ENCODE assay signal across 16 cellular contexts in the genomic region with DNA sequence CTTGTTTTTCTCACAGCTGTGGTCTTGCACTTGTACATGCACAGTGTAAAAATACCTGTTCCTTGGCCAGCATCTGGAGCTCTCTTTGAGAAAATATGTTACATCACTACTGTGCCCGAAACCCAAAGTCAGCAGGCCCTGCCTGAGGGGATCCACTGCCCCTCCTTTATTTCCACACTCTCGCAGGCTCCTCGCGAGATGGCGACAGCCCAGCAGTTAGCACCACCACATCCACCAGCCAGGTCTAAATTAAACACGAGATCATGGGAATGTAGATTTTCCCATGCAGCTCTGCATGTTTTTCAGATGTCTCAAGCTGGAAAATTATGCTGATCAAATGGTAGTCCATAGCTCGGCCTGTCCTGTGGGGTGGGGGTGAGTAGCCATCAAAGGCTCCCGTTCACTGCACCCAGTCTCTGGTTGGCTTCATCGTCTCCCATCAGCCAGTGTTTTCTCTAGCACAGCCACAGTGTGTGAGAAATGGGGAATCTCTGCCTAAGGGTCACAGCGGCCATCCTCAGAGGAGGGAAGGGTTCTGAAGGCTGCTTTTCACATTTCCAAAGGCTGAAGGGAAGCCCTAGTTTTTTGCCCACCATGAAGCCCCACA. TPM values are rescaled to one million over a fixed set of nuclear protein-coding genes. Genes with fewer than 3 reads are reported as not detected.
DNase-seq lines count a peak whose midpoint lies in the region; ATAC-seq and TF ChIP-seq lines count a peak whose summit lies in the region.
"Had no signal": no experiment of that assay in that cellular context is flagged by ENCODE, and none has a peak within 500 bp of the region (broad histone marks: within the 10 kb centered on the region; RNA-seq: fewer than 3 reads in every experiment).

No MANE protein-coding gene starts in this region.

- H2BK5ac ChIP-seq in neuronal stem cell (ENCODE audit: low read length) = no peak overlapping the region

- ATAC-seq in Right ventricle myocardium superior (ENCODE audit: poor library complexity) = peak; percentile 23
- ATAC-seq in upper lobe of right lung = no peak
- no peak for ATAC-seq in GM18868 (IDR thresholded peaks at IDR 0.05; ENCODE audit: unreplicated experiment)
- ATAC-seq in HG02840 (IDR thresholded peaks at IDR 0.05; ENCODE audit: low FRiP score, unreplicated experiment) = no peak
- ATAC-seq in GM21423 (IDR thresholded peaks at IDR 0.05; ENCODE audit: unreplicated experiment) = no peak
- ATAC-seq: activated naive CD4-positive, alpha-beta T cell treated with anti-CD3 and anti-CD28 coated beads, Interleukin-2, amount 50 U/mL, for 72 hours had no signal

- H3K4me3 ChIP-seq in fibroblast of mammary gland (ENCODE audit: control insufficient read depth, low read depth, low read length) = no peak overlapping the region
- H3K4me3 ChIP-seq in neuronal stem cell (ENCODE audit: low read length in 2 of 2) = no peak overlapping the region
- H3K4me3 ChIP-seq in upper lobe of right lung = no peak overlapping the region
- H3K4me3 ChIP-seq: HAP-1, tibial artery had no signal

- no peak overlapping the region for H3K9ac ChIP-seq in neuronal stem cell (ENCODE audit: low read depth, low read length, poor library complexity)

- H3K79me1 ChIP-seq in neuronal stem cell (ENCODE audit: low read depth, low read length) = peaks cover 4% of the 10 kb centered on the region

- no peak for DNase-seq in Right ventricle myocardium superior
- no peak for DNase-seq in cardiac septum (ENCODE audit: low spot score)
- peak; percentile 31 for DNase-seq in fibroblast of mammary gland (ENCODE audit: low read depth)
- DNase-seq in neuronal stem cell (ENCODE audit: low spot score) = no peak
- DNase-seq in upper lobe of right lung = no peak
- DNase-seq: activated CD4-positive, alpha-beta T cell treated with anti-CD3 and anti-CD28 coated beads, Interleukin-2, amount 50 U/mL, for 4 hours; CD4-positive, CD25-positive, alpha-beta regulatory T cell; NCI-H1436; NCI-H226; T-helper 1 cell had no signal

- H3K27ac ChIP-seq in neuronal stem cell (replicated peaks; ENCODE audit: low read length) (no peak overlapping the region), upper lobe of right lung (no peak overlapping the region)

- H2AK5ac ChIP-seq in neuronal stem cell (ENCODE audit: low read depth, low read length) = no peak overlapping the region

- no peak overlapping the region for H3K4me2 ChIP-seq in neuronal stem cell (ENCODE audit: insufficient read depth, low read length, poor library complexity, severe bottlenecking)

- H3K36me3 ChIP-seq in neuronal stem cell (replicated peaks in 1 of 2; ENCODE audit: control insufficient read depth in 2 of 2, insufficient read depth in 2 of 2, low read length in 2 of 2) (peaks cover 5 to 67% of the 10 kb centered on the region in 2 donors), upper lobe of right lung (no peaks in the 10 kb centered on the region)

- intact Hi-C loops in Right ventricle myocardium superior (cut with DNase I) (no loop called here), cardiac septum (cut with DNase I) (loop anchor here (5.0 kb wide), 1 partner anchor 45 kb away; no protein-coding TSS in a partner anchor), upper lobe of right lung (cut with DNase I) (no loop called here)

- no peaks in the 10 kb centered on the region for H3K9me3 ChIP-seq in neuronal stem cell (replicated peaks in 1 of 2; ENCODE audit: control insufficient read depth in 2 of 2, insufficient read depth in 1 of 2, low read depth in 1 of 2, low read length in 2 of 2)
- no peaks in the 10 kb centered on the region for H3K9me3 ChIP-seq in upper lobe of right lung
- H3K9me3 ChIP-seq: HAP-1, tibial artery had no signal

- H3K4me1 ChIP-seq in neuronal stem cell (ENCODE audit: control insufficient read depth in 2 of 2, insufficient read depth in 1 of 2, low read depth in 1 of 2, low read length in 2 of 2) = peaks cover 0 to 7% of the 10 kb centered on the region in 2 donors
- peaks cover 54% of the 10 kb centered on the region for H3K4me1 ChIP-seq in upper lobe of right lung

- no CpG with 5 or more reads among the region's 10 CpGs for WGBS in neuronal stem cell (ENCODE audit: extremely low coverage in 2 of 2, insufficient read length in 2 of 2, insufficient replicate concordance in 1 of 2), 2 donors

- TF ChIP-seq CTCF in fibroblast of mammary gland (conservative IDR thresholded peaks at IDR 0.05; ENCODE audit: control insufficient read depth, insufficient read depth, low read depth, low read length) (no peak), upper lobe of right lung (IDR thresholded peaks at IDR 0.05) (no peak)

- H4K91ac ChIP-seq in neuronal stem cell (ENCODE audit: low read depth, low read length, poor library complexity) = no peak overlapping the region

- H3K4ac ChIP-seq in neuronal stem cell (ENCODE audit: low read length) = no peak overlapping the region

- H3K23ac ChIP-seq in neuronal stem cell (ENCODE audit: low read depth, low read length, poor library complexity) = peak overlapping the region; percentile 37

- no peak overlapping the region for H2BK12ac ChIP-seq in neuronal stem cell (ENCODE audit: low read length)

- H4K8ac ChIP-seq in neuronal stem cell (ENCODE audit: low read depth, low read length) = no peak overlapping the region

- no peak overlapping the region for H2AFZ ChIP-seq in neuronal stem cell (ENCODE audit: low read length)

- H3K27me3 ChIP-seq in neuronal stem cell (ENCODE audit: control insufficient read depth in 3 of 3, insufficient read depth in 3 of 3, low read depth in 1 of 3, low read length in 3 of 3) (no peaks in the 10 kb centered on the region), upper lobe of right lung (no peaks in the 10 kb centered on the region)
- H3K27me3 ChIP-seq: tibial artery had no signal

- H3K18ac ChIP-seq in neuronal stem cell (ENCODE audit: low read length) = no peak overlapping the region

- H2BK120ac ChIP-seq in neuronal stem cell (ENCODE audit: low read depth, low read length) = no peak overlapping the region

- no peak overlapping the region for H3K14ac ChIP-seq in neuronal stem cell (ENCODE audit: low read length)

- no peak overlapping the region for H2BK15ac ChIP-seq in neuronal stem cell (ENCODE audit: low read length)

RNA-seq across cellular contexts. Expression of a gene that starts 34.7 kb away (rescaled TPM):
- total RNA-seq in Right ventricle myocardium superior (91.0 TPM), cardiac septum (78.4 TPM), upper lobe of right lung (54.5 TPM)
- 34.1 TPM for polyA plus RNA-seq in neuronal stem cell (2013, experiment 1 of 2)
- 36.2 TPM for polyA plus RNA-seq in neuronal stem cell (2013, experiment 2 of 2)
